Comparison of ENCODE assay signal across 8 cellular contexts in genomic region chr4:69408451-69408850, GRCh38.
"Had no signal": no experiment of that assay in that cellular context is flagged by ENCODE, and none has a peak within 500 bp of the region (broad histone marks: within the 10 kb centered on the region; RNA-seq: fewer than 3 reads in every experiment).

No MANE protein-coding gene starts in this region.

- DNase-seq: H9, HCEC 1CT, IMR-90, KG1 had no signal

- H3K4me2 ChIP-seq: GM23338 had no signal

- H3K27ac ChIP-seq: HL-60 had no signal

- H2AFZ ChIP-seq: GM23338 had no signal

- H3K4me3 ChIP-seq: GM23338, K562 had no signal

- ATAC-seq: GM23338, K562 had no signal

- FAIRE-seq: H54, K562 had no signal
